Comparison of ENCODE assay signal across 13 cellular contexts in the genomic region with DNA sequence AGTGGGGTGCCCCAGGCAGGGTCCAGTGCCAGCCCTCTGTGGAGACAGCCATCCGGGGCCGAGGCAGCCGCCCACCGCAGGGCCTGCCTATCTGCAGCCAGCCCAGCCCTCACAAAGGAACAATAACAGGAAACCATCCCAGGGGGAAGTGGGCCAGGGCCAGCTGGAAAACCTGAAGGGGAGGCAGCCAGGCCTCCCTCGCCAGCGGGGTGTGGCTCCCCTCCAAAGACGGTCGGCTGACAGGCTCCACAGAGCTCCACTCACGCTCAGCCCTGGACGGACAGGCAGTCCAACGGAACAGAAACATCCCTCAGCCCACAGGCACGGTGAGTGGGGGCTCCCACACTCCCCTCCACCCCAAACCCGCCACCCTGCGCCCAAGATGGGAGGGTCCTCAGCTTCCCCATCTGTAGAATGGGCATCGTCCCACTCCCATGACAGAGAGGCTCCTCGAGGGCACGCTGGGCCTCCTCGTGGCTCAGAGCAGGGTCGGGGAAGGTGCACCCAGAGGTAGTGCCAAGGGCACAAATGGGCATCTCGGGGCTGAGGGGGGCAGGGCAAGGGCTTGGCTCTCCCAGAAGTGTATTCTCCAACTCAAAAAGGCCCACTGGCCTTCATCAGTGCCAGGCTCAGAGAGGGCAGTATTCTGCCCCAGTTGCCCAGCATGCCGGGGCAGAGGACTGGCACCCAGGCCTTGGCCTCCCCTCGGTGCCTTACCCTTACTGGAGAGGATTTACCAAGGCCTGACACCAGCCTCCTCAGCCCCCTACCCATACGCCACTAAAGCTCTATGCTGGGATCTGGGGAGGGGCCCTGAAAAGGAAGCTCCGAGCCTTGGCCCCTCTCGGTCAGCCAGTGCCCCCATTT. TPM values are rescaled to one million over a fixed set of nuclear protein-coding genes. Genes with fewer than 3 reads are reported as not detected.
A peak's percentile ranks its signal among the peaks of the same experiment; 100 is the strongest.
DNase-seq lines count a peak whose midpoint lies in the region; ATAC-seq and TF ChIP-seq lines count a peak whose summit lies in the region.
"Had no signal": no experiment of that assay in that cellular context is flagged by ENCODE, and none has a peak within 500 bp of the region (broad histone marks: within the 10 kb centered on the region; RNA-seq: fewer than 3 reads in every experiment).

A gene with protein sequence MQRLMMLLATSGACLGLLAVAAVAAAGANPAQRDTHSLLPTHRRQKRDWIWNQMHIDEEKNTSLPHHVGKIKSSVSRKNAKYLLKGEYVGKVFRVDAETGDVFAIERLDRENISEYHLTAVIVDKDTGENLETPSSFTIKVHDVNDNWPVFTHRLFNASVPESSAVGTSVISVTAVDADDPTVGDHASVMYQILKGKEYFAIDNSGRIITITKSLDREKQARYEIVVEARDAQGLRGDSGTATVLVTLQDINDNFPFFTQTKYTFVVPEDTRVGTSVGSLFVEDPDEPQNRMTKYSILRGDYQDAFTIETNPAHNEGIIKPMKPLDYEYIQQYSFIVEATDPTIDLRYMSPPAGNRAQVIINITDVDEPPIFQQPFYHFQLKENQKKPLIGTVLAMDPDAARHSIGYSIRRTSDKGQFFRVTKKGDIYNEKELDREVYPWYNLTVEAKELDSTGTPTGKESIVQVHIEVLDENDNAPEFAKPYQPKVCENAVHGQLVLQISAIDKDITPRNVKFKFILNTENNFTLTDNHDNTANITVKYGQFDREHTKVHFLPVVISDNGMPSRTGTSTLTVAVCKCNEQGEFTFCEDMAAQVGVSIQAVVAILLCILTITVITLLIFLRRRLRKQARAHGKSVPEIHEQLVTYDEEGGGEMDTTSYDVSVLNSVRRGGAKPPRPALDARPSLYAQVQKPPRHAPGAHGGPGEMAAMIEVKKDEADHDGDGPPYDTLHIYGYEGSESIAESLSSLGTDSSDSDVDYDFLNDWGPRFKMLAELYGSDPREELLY (plus strand): TSS at position 259 of the 867 bp plus-strand sequence. CDS start 12,647 bp downstream, outside the sequence.

- intact Hi-C loops in tibial artery (cut with DNase I; ENCODE audit: low total_unique reads): no loop called here

- H3K4me3 Mint-ChIP-seq in T-helper 17 cell: no peak within 1 kb of the TSS
- H3K4me3 Mint-ChIP-seq: activated naive CD4-positive, alpha-beta T cell treated with anti-CD3 and anti-CD28 coated beads, Interleukin-2, amount 10 ng/mL, durations not matched to agents 7 days and 5 days had no signal

- peaks cover 16% of the 10 kb centered on the region for H3K36me3 Mint-ChIP-seq in T-helper 17 cell (ENCODE audit: low read depth)
- H3K36me3 Mint-ChIP-seq: activated naive CD4-positive, alpha-beta T cell treated with anti-CD3 and anti-CD28 coated beads, Interleukin-2, amount 10 ng/mL, durations not matched to agents 7 days and 5 days had no signal

- H3K4me3 ChIP-seq in tibial artery: peak within 1 kb of the TSS; percentile 29 to 39

- peak within 1 kb of the TSS; percentile 42 to 44 for H3K27ac ChIP-seq in tibial artery

- H3K4me1 Mint-ChIP-seq in T-helper 17 cell: peaks cover 15% of the 10 kb centered on the region

- peak within 1 kb of the TSS; percentile 72 for H3K27ac Mint-ChIP-seq in T-helper 17 cell
- H3K27ac Mint-ChIP-seq: activated naive CD4-positive, alpha-beta T cell treated with anti-CD3 and anti-CD28 coated beads, Interleukin-2, amount 10 ng/mL, durations not matched to agents 7 days and 5 days had no signal

- no peaks in the 10 kb centered on the region for H3K36me3 ChIP-seq in tibial artery

- DNase-seq in T-helper 17 cell (no peak), lung microvascular endothelial cell (ENCODE audit: low read depth in 2 of 2) (peak; percentile 92 to 93), tibial artery (peak; percentile 84 to 89), DMS114 treated with DMSO at 0.1 percent for 48 hours (lab: John Stamatoyannopoulos, UW; ENCODE audit: unreplicated experiment) (no peak)
- DNase-seq in activated CD4-positive, alpha-beta T cell treated with anti-CD3 and anti-CD28 coated beads for 1 hour: no peak
- DNase-seq: activated CD4-positive, CD25-positive, alpha-beta regulatory T cell; activated naive CD4-positive, alpha-beta T cell treated with anti-CD3 and anti-CD28 coated beads, Interleukin-2, amount 10 ng/mL, durations not matched to agents 7 days and 5 days; EL; stimulated activated CD4-positive, alpha-beta T cell treated with anti-CD3 and anti-CD28 coated beads, Interleukin-1b, Interleukin-23, amount 100 ng/mL, for 48 hours had no signal

- TF ChIP-seq CTCF in tibial artery (IDR thresholded peaks at IDR 0.05): no peak

- H3K9me3 ChIP-seq in T-helper 17 cell (ENCODE audit: control insufficient read depth, low read length, poor library complexity, severe bottlenecking) (no peaks in the 10 kb centered on the region), tibial artery (no peaks in the 10 kb centered on the region)

- H3K27me3 ChIP-seq in tibial artery: peaks cover 0 to 33% of the 10 kb centered on the region in 2 donors

- peaks cover 0 to 36% (median 4%) of the 10 kb centered on the region in 4 donors for H3K4me1 ChIP-seq in tibial artery

- in situ Hi-C loops in endometrial microvascular endothelial cells (cut with HindIII; ENCODE audit: inconsistent ontology term, low pct_unique_long_range_greater_than_20kb, low sequenced_read_pairs): no loop called here

- H3K27me3 Mint-ChIP-seq in T-helper 17 cell: peaks cover 53% of the 10 kb centered on the region

- no peak for ATAC-seq in T-helper 17 cell
- no peak for ATAC-seq in GM21367 (IDR thresholded peaks at IDR 0.05; ENCODE audit: unreplicated experiment)
- ATAC-seq in HG03175 (IDR thresholded peaks at IDR 0.05; ENCODE audit: unreplicated experiment): no peak
- ATAC-seq: HCT116 had no signal

RNA-seq across cellular contexts. Expression of the gene that starts here (rescaled TPM):
- total RNA-seq in T-helper 17 cell (not detected), endometrial microvascular endothelial cells (ENCODE audit: inconsistent ontology term) (638 TPM), lung microvascular endothelial cell (284 and 312 TPM in 2 replicates)

Comparison
In these comparisons a context has a peak if more than half of its experiments do, and no peak if none do; other contexts are left out.
1. RNA of the gene that starts here (total RNA-seq): 638 TPM in endometrial microvascular endothelial cells (single experiment) and 284 to 312 TPM in lung microvascular endothelial cell; not detected in T-helper 17 cell; every median in the first group is over 100 times any median in the second.
2. DNase-seq: peak in lung microvascular endothelial cell (2 of 2) and tibial artery (2 of 2); none in T-helper 17 cell (0 of 3), activated CD4-positive, alpha-beta T cell treated with anti-CD3 and anti-CD28 coated beads for 1 hour (single experiment) and DMS114 treated with DMSO at 0.1 percent for 48 hours (single experiment).